In the genomic region with DNA sequence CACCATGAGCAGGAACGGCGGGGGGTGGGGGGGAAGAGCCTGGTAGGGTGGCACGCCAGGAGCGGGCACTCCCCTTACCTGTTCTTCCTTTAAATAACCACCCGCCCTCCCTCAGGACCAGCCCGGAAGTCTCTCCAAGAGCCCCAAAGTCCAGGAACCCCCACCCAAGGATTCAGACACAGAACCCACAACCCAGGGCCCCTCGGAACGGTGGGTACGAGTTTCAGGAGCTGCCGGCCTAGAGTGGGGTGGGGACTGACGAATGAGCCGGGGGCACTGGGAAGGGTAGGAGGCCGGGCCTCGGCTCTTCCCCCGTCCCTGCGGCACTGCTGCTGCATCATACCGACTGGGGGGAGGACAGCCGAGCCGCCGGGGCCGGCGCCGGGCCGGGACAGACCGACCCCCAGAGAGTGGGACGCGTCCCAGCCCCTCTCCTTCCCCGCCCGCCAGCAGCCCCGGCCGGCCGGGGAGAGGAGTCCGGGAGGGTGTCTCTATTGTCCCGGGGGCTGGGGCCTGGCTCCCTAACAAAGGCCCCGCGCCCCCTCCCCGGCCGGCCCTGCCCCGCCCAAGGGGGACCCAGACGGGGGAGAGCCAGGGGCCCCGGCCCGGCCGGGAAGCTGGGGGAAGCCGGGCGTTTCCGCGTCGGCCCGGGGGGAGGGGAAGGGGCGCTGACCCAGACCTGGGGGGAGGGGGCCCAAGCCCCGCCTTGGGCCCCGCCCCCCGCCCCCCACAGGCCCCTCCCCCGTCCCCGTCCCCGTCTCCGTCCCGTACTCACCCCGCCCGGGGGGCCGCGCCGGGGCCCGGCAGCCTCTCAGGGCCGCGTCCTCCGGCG, we compare ENCODE assay signal across 8 cellular contexts. TPM values are rescaled to one million over a fixed set of nuclear protein-coding genes. Genes with fewer than 3 reads are reported as not detected.
DNase-seq lines count a peak whose midpoint lies in the region; ATAC-seq and TF ChIP-seq lines count a peak whose summit lies in the region.

No MANE protein-coding gene starts in this region.

- H3K36me3 Mint-ChIP-seq in activated B cell treated with CpG ODN at 0.5 μM for 24 hours (ENCODE audit: low read depth) = peaks cover 42% of the 10 kb centered on the region
- H3K36me3 Mint-ChIP-seq in chondrocyte (ENCODE audit: low read depth) = peaks cover 8% of the 10 kb centered on the region

- H3K4me3 Mint-ChIP-seq in activated B cell treated with CpG ODN at 0.5 μM for 24 hours = peak overlapping the region; percentile 83
- peak overlapping the region; percentile 77 for H3K4me3 Mint-ChIP-seq in chondrocyte (ENCODE audit: unreplicated experiment)

- H3K9me3 Mint-ChIP-seq in activated B cell treated with CpG ODN at 0.5 μM for 24 hours (no peaks in the 10 kb centered on the region), chondrocyte (ENCODE audit: low read depth) (no peaks in the 10 kb centered on the region)

- TF ChIP-seq CTCF in GM06990 (IDR thresholded peaks at IDR 0.05; ENCODE audit: insufficient read depth, low read length, poor library complexity, severe bottlenecking) (no peak), activated B cell treated with CpG ODN at 0.5 μM for 24 hours (IDR thresholded peaks at IDR 0.05) (no peak), chondrocyte (IDR thresholded peaks at IDR 0.05) (no peak)

- peaks cover 37% of the 10 kb centered on the region for H3K4me1 Mint-ChIP-seq in activated B cell treated with CpG ODN at 0.5 μM for 24 hours
- H3K4me1 Mint-ChIP-seq in chondrocyte (ENCODE audit: low read depth) = peaks cover 30% of the 10 kb centered on the region

- POLR2A ChIA-PET in activated B cell treated with CpG ODN at 0.5 μM for 24 hours (lab: Charles Lee) = interaction anchor here (0.6 to 5.7 kb wide), 12 partner anchors 11 to 1023 kb away, joined by 3 to 130 read pairs (median 6); partner anchors contain the start of genes FMNL1, GRN, HDAC5 and TMUB2

- H3K27me3 ChIP-seq in GM06990 (replicated peaks; ENCODE audit: control insufficient read depth, insufficient read depth, low read length) = no peaks in the 10 kb centered on the region

- peak; percentile 70 for DNase-seq in GM06990 (ENCODE audit: extremely low read depth, insufficient read length)
- peak; percentile 35 for DNase-seq in LHCN-M2 (ENCODE audit: low read depth)
- peak; percentile 67 for DNase-seq in activated B cell treated with CpG ODN at 0.5 μM for 24 hours
- peak; percentile 89 for DNase-seq in chondrocyte (ENCODE audit: low spot score)
- DNase-seq in kidney tubule cell (ENCODE audit: low spot score) = peak; percentile 67
- DNase-seq in stimulated activated CD4-positive, alpha-beta T cell treated with anti-CD3 and anti-CD28 coated beads, Interleukin-2, amount 100 ng/mL, for 48 hours = peak; percentile 33 to 51
- DNase-seq in hippocampal formation (lab: John Stamatoyannopoulos, UW) = no peak

- H3K36me3 ChIP-seq in GM06990 (ENCODE audit: control insufficient read depth, insufficient read depth, low read length) = peaks cover 22% of the 10 kb centered on the region

- intact Hi-C loops in activated B cell treated with CpG ODN at 0.5 μM for 24 hours (cut with micrococcal nuclease) = no loop called here

- peak; percentile 19 for ATAC-seq in GM21825 (IDR thresholded peaks at IDR 0.05; ENCODE audit: unreplicated experiment)
- ATAC-seq in activated B cell treated with CpG ODN at 0.5 μM for 24 hours (ENCODE audit: low read depth) = peak; percentile 15

- H3K27me3 Mint-ChIP-seq in activated B cell treated with CpG ODN at 0.5 μM for 24 hours (no peaks in the 10 kb centered on the region), chondrocyte (ENCODE audit: low read depth) (no peaks in the 10 kb centered on the region)

- peak overlapping the region; percentile 90 for H3K4me3 ChIP-seq in GM06990 (replicated peaks; ENCODE audit: low read depth, low read length)

- CTCF ChIA-PET in activated B cell treated with CpG ODN at 0.5 μM for 24 hours (lab: Charles Lee) = interaction anchor here (0.6 to 1.8 kb wide), 3 partner anchors 11 to 20 kb away, joined by 3 to 8 read pairs (median 3); no protein-coding TSS in a partner anchor

- peak overlapping the region; percentile 81 for H3K27ac Mint-ChIP-seq in activated B cell treated with CpG ODN at 0.5 μM for 24 hours
- H3K27ac Mint-ChIP-seq in chondrocyte (ENCODE audit: unreplicated experiment) = peak overlapping the region; percentile 79

RNA-seq across cellular contexts. Expression of gene ATXN7L3, which starts 0.7 kb away (rescaled TPM):
- 42.1 and 47.0 TPM in 2 replicates for total RNA-seq in LHCN-M2 (2014; rRNA removed)
- polyA plus RNA-seq in LHCN-M2 (2012) = 30.8 TPM
- 92.0 and 103 TPM in 2 replicates for total RNA-seq in activated B cell treated with CpG ODN at 0.5 μM for 24 hours
- 79.7 to 100 TPM (median 93.4 TPM) in 3 replicates for total RNA-seq in chondrocyte

RNA-seq across cellular contexts. Expression of gene TMUB2, which starts 12.2 kb away (rescaled TPM):
- total RNA-seq in LHCN-M2 (2014; rRNA removed) (28.3 and 31.1 TPM in 2 replicates), activated B cell treated with CpG ODN at 0.5 μM for 24 hours (32.3 and 36.0 TPM in 2 replicates), chondrocyte (34.8 to 37.3 TPM (median 35.9 TPM) in 3 replicates)
- 28.4 TPM for polyA plus RNA-seq in LHCN-M2 (2012)

RNA-seq across cellular contexts. Expression of gene UBTF, which starts 20.5 kb away (rescaled TPM):
- 66.5 and 76.0 TPM in 2 replicates for total RNA-seq in LHCN-M2 (2014; rRNA removed)
- 50.3 TPM for polyA plus RNA-seq in LHCN-M2 (2012)
- 139 and 146 TPM in 2 replicates for total RNA-seq in activated B cell treated with CpG ODN at 0.5 μM for 24 hours
- total RNA-seq in chondrocyte = 62.1 to 108 TPM (median 62.9 TPM) in 3 replicates

RNA-seq across cellular contexts. Expression of gene ASB16, which starts 28.4 kb away (rescaled TPM):
- not detected in 2 replicates for total RNA-seq in LHCN-M2 (2014; rRNA removed)
- polyA plus RNA-seq in LHCN-M2 (2012) = 0.64 TPM
- total RNA-seq in activated B cell treated with CpG ODN at 0.5 μM for 24 hours = not detected in 2 replicates
- total RNA-seq in chondrocyte = not detected in 3 replicates

RNA-seq across cellular contexts. Expression of gene HROB, which starts 57.2 kb away (rescaled TPM):
- total RNA-seq in LHCN-M2 (2014; rRNA removed) (5.6 and 5.9 TPM in 2 replicates), activated B cell treated with CpG ODN at 0.5 μM for 24 hours (2.2 and 5.0 TPM in 2 replicates), chondrocyte (1.3 to 2.8 TPM (median 2.0 TPM) in 3 replicates)
- polyA plus RNA-seq in LHCN-M2 (2012) = 4.8 TPM

Comparison
In these comparisons a context has a peak if more than half of its experiments do, and no peak if none do; other contexts are left out.
1. DNase-seq: peak in GM06990 (single experiment), LHCN-M2 (single experiment), activated B cell treated with CpG ODN at 0.5 μM for 24 hours (single experiment), chondrocyte (single experiment), kidney tubule cell (single experiment) and stimulated activated CD4-positive, alpha-beta T cell treated with anti-CD3 and anti-CD28 coated beads, Interleukin-2, amount 100 ng/mL, for 48 hours (2 of 2); none in hippocampal formation (0 of 2).